1 cellular context compared by ENCODE assay signal in genomic region chr4:122728781-122729330, GRCh38.
TF ChIP-seq lines count a peak whose summit lies in the region.

No MANE protein-coding gene starts in this region.

TF ChIP-seq in WTC11, 78 proteins besides CTCF, POLR2A, EP300 and RAD21 (continued from another document):
- TF ChIP-seq, protein P1, sequence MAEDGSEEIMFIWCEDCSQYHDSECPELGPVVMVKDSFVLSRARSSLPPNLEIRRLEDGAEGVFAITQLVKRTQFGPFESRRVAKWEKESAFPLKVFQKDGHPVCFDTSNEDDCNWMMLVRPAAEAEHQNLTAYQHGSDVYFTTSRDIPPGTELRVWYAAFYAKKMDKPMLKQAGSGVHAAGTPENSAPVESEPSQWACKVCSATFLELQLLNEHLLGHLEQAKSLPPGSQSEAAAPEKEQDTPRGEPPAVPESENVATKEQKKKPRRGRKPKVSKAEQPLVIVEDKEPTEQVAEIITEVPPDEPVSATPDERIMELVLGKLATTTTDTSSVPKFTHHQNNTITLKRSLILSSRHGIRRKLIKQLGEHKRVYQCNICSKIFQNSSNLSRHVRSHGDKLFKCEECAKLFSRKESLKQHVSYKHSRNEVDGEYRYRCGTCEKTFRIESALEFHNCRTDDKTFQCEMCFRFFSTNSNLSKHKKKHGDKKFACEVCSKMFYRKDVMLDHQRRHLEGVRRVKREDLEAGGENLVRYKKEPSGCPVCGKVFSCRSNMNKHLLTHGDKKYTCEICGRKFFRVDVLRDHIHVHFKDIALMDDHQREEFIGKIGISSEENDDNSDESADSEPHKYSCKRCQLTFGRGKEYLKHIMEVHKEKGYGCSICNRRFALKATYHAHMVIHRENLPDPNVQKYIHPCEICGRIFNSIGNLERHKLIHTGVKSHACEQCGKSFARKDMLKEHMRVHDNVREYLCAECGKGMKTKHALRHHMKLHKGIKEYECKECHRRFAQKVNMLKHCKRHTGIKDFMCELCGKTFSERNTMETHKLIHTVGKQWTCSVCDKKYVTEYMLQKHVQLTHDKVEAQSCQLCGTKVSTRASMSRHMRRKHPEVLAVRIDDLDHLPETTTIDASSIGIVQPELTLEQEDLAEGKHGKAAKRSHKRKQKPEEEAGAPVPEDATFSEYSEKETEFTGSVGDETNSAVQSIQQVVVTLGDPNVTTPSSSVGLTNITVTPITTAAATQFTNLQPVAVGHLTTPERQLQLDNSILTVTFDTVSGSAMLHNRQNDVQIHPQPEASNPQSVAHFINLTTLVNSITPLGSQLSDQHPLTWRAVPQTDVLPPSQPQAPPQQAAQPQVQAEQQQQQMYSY (CRISPR knock-in tag; IDR thresholded peaks at IDR 0.05), result no peak
- TF ChIP-seq ATF2 (CRISPR knock-in tag; IDR thresholded peaks at IDR 0.05; ENCODE audit: borderline replicate concordance, low read depth) (no peak), CBFB (CRISPR knock-in tag; IDR thresholded peaks at IDR 0.05; ENCODE audit: low read depth) (no peak), ZNF671 (CRISPR knock-in tag; IDR thresholded peaks at IDR 0.05) (no peak), ZNF425 (CRISPR knock-in tag; conservative IDR thresholded peaks at IDR 0.05) (no peak), NR1H2 (CRISPR knock-in tag; IDR thresholded peaks at IDR 0.05) (no peak), TP53 (CRISPR knock-in tag; IDR thresholded peaks at IDR 0.05) (no peak), ZNF263 (CRISPR knock-in tag; IDR thresholded peaks at IDR 0.05; ENCODE audit: low read depth) (no peak), MYBL2 (CRISPR knock-in tag; IDR thresholded peaks at IDR 0.05) (no peak)
